Comparison of ENCODE assay signal across 9 cellular contexts in the genomic region with DNA sequence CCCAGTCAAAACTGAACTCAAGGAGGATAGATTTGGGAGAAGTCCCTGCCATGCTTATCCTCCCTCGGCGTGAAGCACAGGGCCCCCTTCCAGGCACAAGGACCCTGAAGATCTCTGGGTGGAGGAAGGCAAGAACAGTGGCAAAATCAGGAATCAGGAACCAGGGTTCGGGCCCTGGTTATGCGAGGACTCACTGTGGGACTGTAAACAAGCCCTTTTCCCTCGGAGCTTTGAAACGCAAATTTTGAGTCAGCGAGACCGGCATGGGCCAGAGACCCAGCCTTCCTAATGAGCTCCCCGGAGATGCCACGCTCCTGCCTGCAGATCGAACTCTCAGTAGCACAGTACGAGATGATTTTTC.
DNase-seq lines count a peak whose midpoint lies in the region; ATAC-seq, FAIRE-seq and TF ChIP-seq lines count a peak whose summit lies in the region.
"Had no signal": no experiment of that assay in that cellular context is flagged by ENCODE, and none has a peak within 500 bp of the region (broad histone marks: within the 10 kb centered on the region; RNA-seq: fewer than 3 reads in every experiment).

No MANE protein-coding gene starts in this region.

- H3K4me1 ChIP-seq in right atrium auricular region (peaks cover 0 to 70% of the 10 kb centered on the region in 2 donors), vagina (peaks cover 57% of the 10 kb centered on the region)
- H3K4me1 ChIP-seq in naive thymus-derived CD4-positive, alpha-beta T cell (ENCODE audit: control insufficient read depth in 2 of 2, insufficient read depth in 2 of 2, low read length in 2 of 2), result peaks cover 12 to 22% of the 10 kb centered on the region in 2 donors

- H3K9me3 Mint-ChIP-seq in central memory CD8-positive, alpha-beta T cell, result no peaks in the 10 kb centered on the region
- H3K9me3 Mint-ChIP-seq in naive thymus-derived CD4-positive, alpha-beta T cell, result no peaks in the 10 kb centered on the region

- POLR2A ChIA-PET in naive thymus-derived CD4-positive, alpha-beta T cell (lab: Charles Lee), result interaction anchor here (0.7 to 1.2 kb wide), 3 partner anchors 8 to 214 kb away, joined by 3 to 4 read pairs (median 3); no protein-coding TSS in a partner anchor

- peaks cover 27% of the 10 kb centered on the region for H3K4me1 Mint-ChIP-seq in central memory CD8-positive, alpha-beta T cell
- H3K4me1 Mint-ChIP-seq in naive thymus-derived CD4-positive, alpha-beta T cell, result peaks cover 20 to 62% (median 33%) of the 10 kb centered on the region in 7 donors

- no peaks in the 10 kb centered on the region for H3K27me3 Mint-ChIP-seq in central memory CD8-positive, alpha-beta T cell
- H3K27me3 Mint-ChIP-seq in naive thymus-derived CD4-positive, alpha-beta T cell, result peaks cover 0 to 44% (median 0%) of the 10 kb centered on the region in 5 donors

- no peaks in the 10 kb centered on the region for H3K9me3 ChIP-seq in right atrium auricular region
- H3K9me3 ChIP-seq in naive thymus-derived CD4-positive, alpha-beta T cell (ENCODE audit: control insufficient read depth in 2 of 3, low read length in 3 of 3), result no peaks in the 10 kb centered on the region
- H3K9me3 ChIP-seq in vagina, result no peaks in the 10 kb centered on the region

- H3K27ac ChIP-seq in right atrium auricular region (peak overlapping the region; percentile 51 to 58), vagina (peak overlapping the region; percentile 80)
- H3K27ac ChIP-seq in naive thymus-derived CD4-positive, alpha-beta T cell (ENCODE audit: low read depth, low read length), result peak overlapping the region; percentile 51

- no peak for ATAC-seq in Right ventricle myocardium inferior
- ATAC-seq in central memory CD8-positive, alpha-beta T cell (replicated peaks; ENCODE audit: extremely low read depth, poor library complexity, severe bottlenecking), result no peak
- no peak for ATAC-seq in naive thymus-derived CD4-positive, alpha-beta T cell

- no peak for FAIRE-seq in urothelium cell line (lab: Jason Lieb, UNC)
- FAIRE-seq: frontal cortex had no signal

- H3K36me3 ChIP-seq in right atrium auricular region, result no peaks in the 10 kb centered on the region
- no peaks in the 10 kb centered on the region for H3K36me3 ChIP-seq in naive thymus-derived CD4-positive, alpha-beta T cell (ENCODE audit: control insufficient read depth in 2 of 3, insufficient read depth in 3 of 3, low read length in 3 of 3)
- H3K36me3 ChIP-seq in vagina, result no peaks in the 10 kb centered on the region

- TF ChIP-seq CTCF in right atrium auricular region (IDR thresholded peaks at IDR 0.05) (no peak), vagina (IDR thresholded peaks at IDR 0.05) (no peak)

- H3K27me3 ChIP-seq in right atrium auricular region, result no peaks in the 10 kb centered on the region
- no peaks in the 10 kb centered on the region for H3K27me3 ChIP-seq in naive thymus-derived CD4-positive, alpha-beta T cell (ENCODE audit: control insufficient read depth in 2 of 2, insufficient read depth in 2 of 2, low read length in 2 of 2)
- H3K27me3 ChIP-seq in vagina, result no peaks in the 10 kb centered on the region

- H3K36me3 Mint-ChIP-seq in central memory CD8-positive, alpha-beta T cell (ENCODE audit: insufficient read depth), result no peaks in the 10 kb centered on the region
- peaks cover 0 to 16% (median 0%) of the 10 kb centered on the region in 5 donors for H3K36me3 Mint-ChIP-seq in naive thymus-derived CD4-positive, alpha-beta T cell

- peak overlapping the region; percentile 73 for H3K4me3 Mint-ChIP-seq in central memory CD8-positive, alpha-beta T cell
- peak overlapping the region; percentile 70 to 85 (median 80) for H3K4me3 Mint-ChIP-seq in naive thymus-derived CD4-positive, alpha-beta T cell

- no peak for TF ChIP-seq POLR2A in vagina (IDR thresholded peaks at IDR 0.05)

- peak overlapping the region; percentile 64 for H3K27ac Mint-ChIP-seq in central memory CD8-positive, alpha-beta T cell (ENCODE audit: low read depth)
- H3K27ac Mint-ChIP-seq in naive thymus-derived CD4-positive, alpha-beta T cell, result peak overlapping the region in 8 of 9 donors; percentile 43 to 93 (median 84)

- no peak for DNase-seq in right atrium auricular region (ENCODE audit: low spot score)
- DNase-seq in Right ventricle myocardium inferior (ENCODE audit: missing footprints), result no peak
- no peak for DNase-seq in central memory CD8-positive, alpha-beta T cell (ENCODE audit: low spot score in 2 of 2)
- DNase-seq in naive thymus-derived CD4-positive, alpha-beta T cell, result no peak
- no peak for DNase-seq in vagina (ENCODE audit: extremely low spot score in 2 of 2)
- no peak for DNase-seq in GM19240 (ENCODE audit: insufficient read length, low spot score)
- DNase-seq in DMS53 treated with DMSO at 0.1 percent for 48 hours (lab: John Stamatoyannopoulos, UW; ENCODE audit: unreplicated experiment), result no peak
- DNase-seq in urothelium cell line (ENCODE audit: low spot score), result no peak

- intact Hi-C loops in Right ventricle myocardium inferior (cut with DNase I) (loop anchor here (5.0 kb wide), 2 partner anchors 100 to 145 kb away; no protein-coding TSS in a partner anchor), vagina (cut with DNase I) (no loop called here)
- intact Hi-C loops in naive thymus-derived CD4-positive, alpha-beta T cell (cut with micrococcal nuclease), result loop anchor here (1.0 to 10.0 kb wide), 9 partner anchors 21 to 378 kb away; a partner anchor contains a TSS

- CTCF ChIA-PET in naive thymus-derived CD4-positive, alpha-beta T cell (lab: Charles Lee), result interaction anchor here (1.4 kb wide), 1 partner anchor 147 kb away, joined by 3 read pairs; no protein-coding TSS in a partner anchor

- H3K4me3 ChIP-seq in right atrium auricular region, result peak overlapping the region in 1 of 2 donors; percentile 45
- peak overlapping the region; percentile 49 for H3K4me3 ChIP-seq in naive thymus-derived CD4-positive, alpha-beta T cell (ENCODE audit: low read length)
- H3K4me3 ChIP-seq in vagina, result peak overlapping the region in 1 of 2 donors; percentile 43
